In the genomic region with DNA sequence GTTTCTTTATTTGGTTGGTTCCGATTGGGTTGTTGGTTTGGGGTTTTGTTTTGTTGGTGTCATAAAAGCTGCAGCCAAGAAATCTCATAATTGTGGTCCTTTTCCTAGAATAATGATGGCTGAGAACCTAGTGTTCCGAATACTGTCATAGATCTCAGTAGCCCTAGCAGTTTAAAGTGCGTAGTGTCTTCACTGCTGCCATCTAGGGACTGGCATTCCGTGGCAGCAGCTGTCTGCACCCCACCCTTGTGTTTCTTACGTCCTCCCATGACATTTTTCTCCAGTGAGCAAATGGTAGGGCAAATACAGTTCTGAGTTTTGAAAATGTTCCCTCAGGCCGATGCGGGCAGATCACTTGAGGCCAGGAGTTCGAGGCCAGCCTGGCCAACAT, we compare ENCODE assay signal across 8 cellular contexts. TPM values are rescaled to one million over a fixed set of nuclear protein-coding genes. Genes with fewer than 3 reads are reported as not detected.
A peak's percentile ranks its signal among the peaks of the same experiment; 100 is the strongest.
DNase-seq lines count a peak whose midpoint lies in the region; ATAC-seq and TF ChIP-seq lines count a peak whose summit lies in the region.
"Not testable (repeated sequence)": the region's sequence is repeated elsewhere in the genome, so short reads cannot be mapped to it uniquely, and the experiment has no call there.

No MANE protein-coding gene starts in this region.

- H3K4me3 Mint-ChIP-seq in CD8-positive, alpha-beta T cell, result peak overlapping the region; percentile 94
- peak overlapping the region; percentile 77 for H3K4me3 Mint-ChIP-seq in endodermal cell

- peaks cover 19% of the 10 kb centered on the region for H3K4me1 ChIP-seq in CD8-positive, alpha-beta T cell (ENCODE audit: insufficient read depth, low read length)
- H3K4me1 ChIP-seq in HUES64 (ENCODE audit: insufficient read depth, low read length); endodermal cell (ENCODE audit: control insufficient read depth, insufficient read depth, low read length): not testable (repeated sequence)
- peaks cover 12% of the 10 kb centered on the region for H3K4me1 ChIP-seq in PC-9 (replicated peaks; ENCODE audit: insufficient read depth)

- ATAC-seq in CD8-positive, alpha-beta T cell, result peak; percentile 40
- peak; percentile 19 for ATAC-seq in GM19468 (IDR thresholded peaks at IDR 0.05; ENCODE audit: extremely low read depth, unreplicated experiment)

- peak overlapping the region; percentile 80 for H3K9ac ChIP-seq in HUES64 (ENCODE audit: low read depth, low read length)
- H3K9ac ChIP-seq in endodermal cell (ENCODE audit: extremely low read depth, low read length, poor library complexity, severe bottlenecking), result peak overlapping the region; percentile 91

- not testable (repeated sequence) for H3K9me2 ChIP-seq in PC-9 (ENCODE audit: insufficient read depth)

- peak overlapping the region; percentile 85 for H3K4me2 ChIP-seq in PC-9

- not testable (repeated sequence) for H3K27me3 ChIP-seq in CD8-positive, alpha-beta T cell (ENCODE audit: insufficient read depth, low read length); HUES64 (ENCODE audit: insufficient read depth, low read length); PC-9 (ENCODE audit: insufficient read depth, low read depth); endodermal cell (ENCODE audit: control insufficient read depth, insufficient read depth, low read length, poor library complexity, severe bottlenecking)

- not testable (repeated sequence) for H3K9me3 Mint-ChIP-seq in CD8-positive, alpha-beta T cell; endodermal cell

- not testable (repeated sequence) for H3K9me3 ChIP-seq in CD8-positive, alpha-beta T cell (ENCODE audit: low read length); HUES64 (ENCODE audit: insufficient read depth, low read depth, low read length); PC-9 (ENCODE audit: insufficient read depth, low read depth); endodermal cell (ENCODE audit: control insufficient read depth, low read length)

- H3K4me1 Mint-ChIP-seq in CD8-positive, alpha-beta T cell (ENCODE audit: low read depth), result peaks cover 36% of the 10 kb centered on the region
- H3K4me1 Mint-ChIP-seq in endodermal cell, result not testable (repeated sequence)

- H3K36me3 Mint-ChIP-seq in CD8-positive, alpha-beta T cell, result peaks cover 48% of the 10 kb centered on the region
- peaks cover 29% of the 10 kb centered on the region for H3K36me3 Mint-ChIP-seq in endodermal cell (ENCODE audit: low read depth)

- H3F3A ChIP-seq in PC-9 (ENCODE audit: insufficient read depth, low read depth), result not testable (repeated sequence)

- peak overlapping the region; percentile 95 for H3K27ac ChIP-seq in CD8-positive, alpha-beta T cell (ENCODE audit: low read depth, low read length)
- peak overlapping the region; percentile 80; the same call in 1 of the 2 replicates for H3K27ac ChIP-seq in HUES64 (ENCODE audit: low read depth, low read length)
- H3K27ac ChIP-seq in PC-9, result peak overlapping the region; percentile 76
- peak overlapping the region; percentile 90 for H3K27ac ChIP-seq in endodermal cell (ENCODE audit: low read depth, low read length)

- peaks cover 14% of the 10 kb centered on the region for H3K36me3 ChIP-seq in CD8-positive, alpha-beta T cell (ENCODE audit: insufficient read depth, low read length)
- H3K36me3 ChIP-seq in HUES64 (ENCODE audit: insufficient read depth, low read length) (peaks cover 36% of the 10 kb centered on the region), PC-9 (ENCODE audit: low read depth) (0 out of 2 replicates have a peak, but pooled peaks cover 20% of the 10 kb centered on the region), endodermal cell (ENCODE audit: control insufficient read depth, insufficient read depth, low read length) (peaks cover 32% of the 10 kb centered on the region)

- not testable (repeated sequence) for H3K27me3 Mint-ChIP-seq in CD8-positive, alpha-beta T cell (ENCODE audit: low read depth); endodermal cell (ENCODE audit: insufficient read depth)

- peaks cover 38% of the 10 kb centered on the region for H3K79me2 ChIP-seq in PC-9 (ENCODE audit: low read depth)

- POLR2A ChIA-PET in CD8-positive, alpha-beta T cell (lab: Charles Lee), result interaction anchor here (1.2 to 1.9 kb wide), 3 partner anchors 9 to 693 kb away, joined by 3 to 5 read pairs (median 3); partner anchors contain the start of gene BAZ1B
- POLR2A ChIA-PET in PC-9 (lab: Charles Lee; ENCODE audit: unreplicated experiment), result interaction anchor here (0.6 kb wide), 3 partner anchors 32 to 1108 kb away, joined by 3 to 11 read pairs (median 4); no protein-coding TSS in a partner anchor

- H3K27ac Mint-ChIP-seq in CD8-positive, alpha-beta T cell, result peak overlapping the region; percentile 99
- H3K27ac Mint-ChIP-seq in endodermal cell, result peak overlapping the region; percentile 96

- 3% methylated on average over 8 of the region's 8 CpGs for WGBS in HUES64
- WGBS in endodermal cell (ENCODE audit: insufficient coverage in 1 of 2, insufficient read length in 1 of 2), 2 experiments, result 0 to 1% methylated on average over 3 to 8 of the region's 8 CpGs

- H3K4me3 ChIP-seq in CD8-positive, alpha-beta T cell (ENCODE audit: low read depth, low read length), result peak overlapping the region; percentile 77
- H3K4me3 ChIP-seq in HUES64 (ENCODE audit: low read length) (peak overlapping the region; percentile 83), PC-9 (peak overlapping the region; percentile 68), endodermal cell (ENCODE audit: low read length) (peak overlapping the region; percentile 94)

- peak; percentile 21 to 66 (median 45) for DNase-seq in CD8-positive, alpha-beta T cell
- peak; percentile 75 to 83 for DNase-seq in PC-9
- DNase-seq in activated T-cell treated with anti-CD3 and anti-CD28 coated beads for 4 hours, result peak; percentile 14
- peak; percentile 56 for DNase-seq in endodermal cell
- DNase-seq in lung microvascular endothelial cell (ENCODE audit: low read depth in 2 of 2), result peak; percentile 71 to 81
- DNase-seq in stimulated activated CD4-positive, alpha-beta T cell treated with anti-CD3 and anti-CD28 coated beads, Interleukin-4, amount 100 ng/mL, for 1 hour, result peak; percentile 34

- H2AFZ ChIP-seq in PC-9, result peak overlapping the region; percentile 74

- TSS peak; percentile 58 for BruUV-seq in PC-9 (replicated peaks; lab: Mats Ljungman, UMichigan)

- H4K20me1 ChIP-seq in PC-9 (ENCODE audit: insufficient read depth), result peaks cover 13% of the 10 kb centered on the region

- CTCF ChIA-PET in CD8-positive, alpha-beta T cell (lab: Charles Lee); PC-9 (lab: Charles Lee): not testable (repeated sequence)

- intact Hi-C loops in CD8-positive, alpha-beta T cell (cut with DNase I, micrococcal nuclease), result loop anchor here (1.0 to 5.0 kb wide), 8 partner anchors 49 to 907 kb away; partner anchors contain the start of genes ABHD11 (in 1 of the 2), BAZ1B (in 1 of the 2), FZD9 (in 1 of the 2) and POM121 (in 1 of the 2)
- intact Hi-C loops in PC-9 (cut with micrococcal nuclease; ENCODE audit: unreplicated experiment), result loop anchor here (5.0 to 10.0 kb wide), 2 partner anchors 92 to 605 kb away; partner anchors contain the start of gene FZD9

- TF ChIP-seq CTCF in CD8-positive, alpha-beta T cell (IDR thresholded peaks at IDR 0.05), result peak; percentile 36
- TF ChIP-seq CTCF in PC-9 (conservative IDR thresholded peaks at IDR 0.05) (peak; percentile 59; the same call in 1 of the 2 replicates), endodermal cell (conservative IDR thresholded peaks at IDR 0.05) (peak; percentile 70)

RNA-seq across cellular contexts. Expression of gene TYW1B, which starts 2.0 kb away (rescaled TPM):
- total RNA-seq in CD8-positive, alpha-beta T cell, result 1 to 10 TPM; 3.9 to 4.7 TPM
- polyA plus RNA-seq in HUES64 (2013, experiment 1 of 2), result 7.0 TPM
- polyA plus RNA-seq in HUES64 (2013, experiment 2 of 2), result 6.7 TPM
- total RNA-seq in PC-9 (2021) (2.2 and 3.0 TPM in 2 replicates), endodermal cell (1 to 10 TPM; 3.7 to 3.9 TPM), lung microvascular endothelial cell (0.87 and 5.4 TPM in 2 replicates)
- 6.2 TPM for polyA plus RNA-seq in endodermal cell (2013, experiment 1 of 2)
- 5.5 TPM for polyA plus RNA-seq in endodermal cell (2013, experiment 2 of 2)

Comparison
In these comparisons a context has a peak if more than half of its experiments do, and no peak if none do; other contexts are left out.
1. Peak in every context shown above with its lines: DNase-seq, ATAC-seq, H3K4me3 ChIP-seq and H3K27ac ChIP-seq.
2. DNase-seq: peak in every context shown above with its lines; median percentile 79 in PC-9; 76 in lung microvascular endothelial cell; 56 in endodermal cell; 45 in CD8-positive, alpha-beta T cell; 34 in stimulated activated CD4-positive, alpha-beta T cell treated with anti-CD3 and anti-CD28 coated beads, Interleukin-4, amount 100 ng/mL, for 1 hour; 14 in activated T-cell treated with anti-CD3 and anti-CD28 coated beads for 4 hours.